9 cellular contexts compared by ENCODE assay signal in genomic region chr10:51993475-51993874, GRCh38.
"Had no signal": no experiment of that assay in that cellular context is flagged by ENCODE, and none has a peak within 500 bp of the region (broad histone marks: within the 10 kb centered on the region; RNA-seq: fewer than 3 reads in every experiment).

No MANE protein-coding gene starts in this region.

- H3K9me3 ChIP-seq: HAP-1 had no signal

- H3K9ac ChIP-seq: GM23248 had no signal

- H3K4me2 ChIP-seq: GM23338 had no signal

- H3K4me1 ChIP-seq: HAP-1 had no signal

- H3K36me3 ChIP-seq: HAP-1 had no signal

- DNase-seq: GM23248, GOT3, H7, H9, HCEC 1CT, HFFc6 had no signal

- H3K4me3 ChIP-seq: GM23248, GM23338, HAP-1 had no signal

- H3K27ac ChIP-seq: GM23248 had no signal

- ATAC-seq: GM23338, HCT116 had no signal
